In genomic region chr9:68366933-68367534, GRCh38 we compare ENCODE assay signal across 9 cellular contexts. TPM values are rescaled to one million over a fixed set of nuclear protein-coding genes. Genes with fewer than 3 reads are reported as not detected.
DNase-seq lines count a peak whose midpoint lies in the region; ATAC-seq, FAIRE-seq and TF ChIP-seq lines count a peak whose summit lies in the region.
"Not testable (repeated sequence)": the region's sequence is repeated elsewhere in the genome, so short reads cannot be mapped to it uniquely, and the experiment has no call there.
"Had no signal": no experiment of that assay in that cellular context is flagged by ENCODE, and none has a peak within 500 bp of the region (broad histone marks: within the 10 kb centered on the region; RNA-seq: fewer than 3 reads in every experiment).

No MANE protein-coding gene starts in this region.

- TF ChIP-seq EP300 in H1 (IDR thresholded peaks at IDR 0.05; ENCODE audit: borderline replicate concordance in 1 of 2, low read depth in 2 of 2, low read length in 2 of 2); ovary (IDR thresholded peaks at IDR 0.05): not testable (repeated sequence)

- not testable (repeated sequence) for H2BK12ac ChIP-seq in H1 (ENCODE audit: low read depth, low read length)

- TF ChIP-seq RAD21 in H1 (IDR thresholded peaks at IDR 0.05 in 1 of 2, conservative IDR thresholded peaks at IDR 0.05 in 1 of 2; ENCODE audit: low read depth in 2 of 2, low read length in 2 of 2), result not testable (repeated sequence)

- not testable (repeated sequence) for H3K27ac ChIP-seq in OCI-LY3 (ENCODE audit: low read length); H1 (ENCODE audit: low read depth, low read length); ovary; upper lobe of right lung

- peak overlapping the region; percentile 50 to 60 for H3K4me3 Mint-ChIP-seq in activated T-cell treated with anti-CD3 and anti-CD28 coated beads, Interleukin-2, amount 50 U/mL, for 72 hours

- not testable (repeated sequence) for H4K5ac ChIP-seq in H1 (ENCODE audit: insufficient read length, low read depth, low read length)

- not testable (repeated sequence) for H3K4me1 Mint-ChIP-seq in activated T-cell treated with anti-CD3 and anti-CD28 coated beads, Interleukin-2, amount 50 U/mL, for 72 hours (ENCODE audit: low read depth)

- not testable (repeated sequence) for H3K4ac ChIP-seq in H1 (replicated peaks; ENCODE audit: insufficient read length, low read depth, low read length)

- H3K36me3 ChIP-seq in OCI-LY3 (replicated peaks; ENCODE audit: low read depth, low read length); H1 (ENCODE audit: control insufficient read depth in 2 of 4, insufficient read depth in 4 of 4, low read length in 3 of 4); ovary; upper lobe of right lung: not testable (repeated sequence)

- CTCF ChIA-PET in H1 (lab: Charles Lee; ENCODE audit: partially characterized antibody), result not testable (repeated sequence)

- H3K56ac ChIP-seq in H1 (replicated peaks; ENCODE audit: insufficient read length, low read depth, low read length), result not testable (repeated sequence)

- not testable (repeated sequence) for H2BK20ac ChIP-seq in H1 (ENCODE audit: low read length)

- POLR2A ChIA-PET in H1 (lab: Charles Lee; ENCODE audit: partially characterized antibody), result not testable (repeated sequence)

- not testable (repeated sequence) for FAIRE-seq in D721Med (lab: Jason Lieb, UNC); H1 (lab: Jason Lieb, UNC)

- H3K9me3 ChIP-seq in OCI-LY3 (ENCODE audit: insufficient read depth, low read length); H1 (ENCODE audit: insufficient read depth in 2 of 2, low read depth in 1 of 2, low read length in 1 of 2); ovary; upper lobe of right lung: not testable (repeated sequence)

- 68% methylated on average over 8 of the region's 10 CpGs; no CpG with 5 or more reads in 1 of the 2 experiments for WGBS in H1 (ENCODE audit: extremely low coverage in 1 of 2, insufficient coverage in 1 of 2, insufficient read length in 1 of 2, insufficient replicate concordance in 2 of 2, low coverage in 1 of 2, low lambda C conversion rate in 2 of 2, missing lambda C conversion rate in 1 of 2), 2 experiments
- 35 to 39% (median 36%) methylated on average over 10 of the region's 10 CpGs for WGBS in ovary, 3 donors

- not testable (repeated sequence) for H2AK5ac ChIP-seq in H1 (ENCODE audit: low read depth, low read length)

- H3K23ac ChIP-seq in H1 (ENCODE audit: insufficient read length), result not testable (repeated sequence)

- H3K9me3 Mint-ChIP-seq in activated T-cell treated with anti-CD3 and anti-CD28 coated beads, Interleukin-2, amount 50 U/mL, for 72 hours, result not testable (repeated sequence)

- not testable (repeated sequence) for H3K27me3 Mint-ChIP-seq in activated T-cell treated with anti-CD3 and anti-CD28 coated beads, Interleukin-2, amount 50 U/mL, for 72 hours (ENCODE audit: low read depth)

- H3K4me1 ChIP-seq in OCI-LY3 (ENCODE audit: low read length); H1 (replicated peaks in 1 of 4; ENCODE audit: control insufficient read depth in 3 of 4, insufficient read depth in 4 of 4, low read length in 3 of 4); ovary (ENCODE audit: insufficient read depth); upper lobe of right lung: not testable (repeated sequence)

- H2BK120ac ChIP-seq in H1 (replicated peaks; ENCODE audit: low read depth, low read length), result not testable (repeated sequence)

- not testable (repeated sequence) for H3K9ac ChIP-seq in OCI-LY3 (ENCODE audit: low read length); H1 (replicated peaks in 1 of 4; ENCODE audit: extremely low read depth in 1 of 4, low read depth in 3 of 4, low read length in 3 of 4)

- ATAC-seq in GM21737 (IDR thresholded peaks at IDR 0.05; ENCODE audit: unreplicated experiment) (peak; percentile 60), left lobe of liver (peak; percentile 45), upper lobe of right lung (peak; percentile 67)
- peak; percentile 86 to 95 for ATAC-seq in activated T-cell treated with anti-CD3 and anti-CD28 coated beads, Interleukin-2, amount 50 U/mL, for 72 hours (replicated peaks in 1 of 2)

- not testable (repeated sequence) for H3K36me3 Mint-ChIP-seq in activated T-cell treated with anti-CD3 and anti-CD28 coated beads, Interleukin-2, amount 50 U/mL, for 72 hours (ENCODE audit: insufficient read depth in 2 of 2)

- not testable (repeated sequence) for H4K20me1 ChIP-seq in OCI-LY3 (ENCODE audit: insufficient read depth, low read length); H1 (replicated peaks in 1 of 2; ENCODE audit: control insufficient read depth in 1 of 2, insufficient read depth in 2 of 2, low read length in 2 of 2)

- not testable (repeated sequence) for H3K27ac Mint-ChIP-seq in activated T-cell treated with anti-CD3 and anti-CD28 coated beads, Interleukin-2, amount 50 U/mL, for 72 hours

- peak; percentile 6 for DNase-seq in D721Med (ENCODE audit: insufficient read length, low spot score)
- peak in 1 of 2 donors; percentile 1 for DNase-seq in activated T-cell treated with anti-CD3 and anti-CD28 coated beads, Interleukin-2, amount 50 U/mL, for 72 hours
- DNase-seq in H1 (ENCODE audit: low read depth in 1 of 2, low spot score in 2 of 2); left lobe of liver (ENCODE audit: low spot score); ovary; upper lobe of right lung: not testable (repeated sequence)

- H3K4me3 ChIP-seq in OCI-LY3 (ENCODE audit: low read length) (peak overlapping the region; percentile 44; the same call in 1 of the 2 replicates), ovary (peak overlapping the region; percentile 10)
- not testable (repeated sequence) for H3K4me3 ChIP-seq in H1 (ENCODE audit: extremely low read depth in 1 of 4, insufficient read depth in 2 of 4, low read depth in 3 of 4, low read length in 4 of 4); upper lobe of right lung

- H3K79me1 ChIP-seq in H1 (ENCODE audit: low read depth, low read length), result not testable (repeated sequence)

- not testable (repeated sequence) for H3K27me3 ChIP-seq in OCI-LY3 (ENCODE audit: low read depth, low read length); H1 (replicated peaks in 1 of 4; ENCODE audit: control insufficient read depth in 3 of 4, extremely low read depth in 1 of 4, insufficient read depth in 3 of 4, low read length in 3 of 4); ovary; upper lobe of right lung

- peak overlapping the region; percentile 58 for H3K4me2 ChIP-seq in OCI-LY3 (ENCODE audit: low read length)
- not testable (repeated sequence) for H3K4me2 ChIP-seq in H1 (ENCODE audit: insufficient read depth in 1 of 2, low read depth in 2 of 2, low read length in 2 of 2)

- not testable (repeated sequence) for H2BK5ac ChIP-seq in H1 (ENCODE audit: low read depth, low read length)

- H3K18ac ChIP-seq in H1 (ENCODE audit: extremely low read depth, low read length), result not testable (repeated sequence)

- H3K14ac ChIP-seq in H1 (ENCODE audit: insufficient read length), result not testable (repeated sequence)

- not testable (repeated sequence) for H4K91ac ChIP-seq in H1 (replicated peaks; ENCODE audit: insufficient read length, low read length)

- 0 out of 2 replicates have a peak overlapping the region, but pooled peaks have one; percentile 39 for H2AFZ ChIP-seq in OCI-LY3 (ENCODE audit: low read depth, low read length)
- not testable (repeated sequence) for H2AFZ ChIP-seq in H1 (ENCODE audit: low read length)

- not testable (repeated sequence) for H3K79me2 ChIP-seq in OCI-LY3 (ENCODE audit: low read length); H1 (ENCODE audit: control insufficient read depth in 1 of 2, insufficient read depth in 2 of 2, low read length in 2 of 2)

- TF ChIP-seq CTCF in D721Med (IDR thresholded peaks at IDR 0.05; ENCODE audit: insufficient read depth, missing control alignments); OCI-LY3 (IDR thresholded peaks at IDR 0.05; ENCODE audit: low read depth, low read length); H1 (IDR thresholded peaks at IDR 0.05; ENCODE audit: control extremely low read depth in 1 of 3, insufficient read depth in 1 of 3, low read depth in 1 of 3, low read length in 3 of 3); ovary (IDR thresholded peaks at IDR 0.05); upper lobe of right lung (IDR thresholded peaks at IDR 0.05): not testable (repeated sequence)

- not testable (repeated sequence) for TF ChIP-seq POLR2A in H1 (IDR thresholded peaks at IDR 0.05; ENCODE audit: control extremely low read depth in 1 of 2, low read depth in 2 of 2, low read length in 2 of 2); ovary (IDR thresholded peaks at IDR 0.05)

- H2BK15ac ChIP-seq in H1 (ENCODE audit: low read length), result not testable (repeated sequence)

- intact Hi-C loops in ovary (cut with DNase I); upper lobe of right lung (cut with DNase I): not testable (repeated sequence)

- H3K23me2 ChIP-seq in H1 (ENCODE audit: low read depth, low read length), result not testable (repeated sequence)

- not testable (repeated sequence) for H4K8ac ChIP-seq in H1 (ENCODE audit: extremely low read depth, insufficient read depth, low read length)

TF ChIP-seq in H1, 55 proteins besides CTCF, POLR2A, EP300 and RAD21:
- TF ChIP-seq MAFK (IDR thresholded peaks at IDR 0.05; ENCODE audit: low read depth, low read length), result peak; percentile 69

RNA-seq across cellular contexts. Expression of gene PGM5, which starts 10.6 kb away (rescaled TPM):
- total RNA-seq in activated T-cell treated with anti-CD3 and anti-CD28 coated beads, Interleukin-2, amount 50 U/mL, for 72 hours, result not detected
- not detected in 2 replicates for total RNA-seq in H1 (2021; fragmentation: NEBNext Ultra II Directional; extraction: Animal tissue kit (Norgen Biotek cat#: 25700))
- polyA plus RNA-seq in H1 (2011; rRNA removed) (0.06 TPM in 1 of 2 replicates, not detected in the other), ovary (100 to 1,000 TPM in 1 of 2 donors, 10 to 100 TPM in 1; 17.7 to 124 TPM)
- polyA plus RNA-seq in H1 (2011; cell fraction: cytosol; rRNA removed), result 0.04 TPM
- polyA plus RNA-seq in H1 (2011; cell fraction: nucleus; rRNA removed), result not detected
- not detected in 4 replicates for polyA plus RNA-seq in H1 (2012, experiment 1 of 2)
- not detected for polyA plus RNA-seq in H1 (2012, experiment 2 of 2)
- polyA plus RNA-seq in H1 (2013, experiment 1 of 2), result 0.04 TPM
- polyA plus RNA-seq in H1 (2013, experiment 2 of 2), result not detected
- 0.07 TPM in 1 of 2 replicates, not detected in the other for polyA minus RNA-seq in H1 (2011; rRNA and poly(A)+ RNA removed)
- not detected for polyA minus RNA-seq in H1 (2011; cell fraction: cytosol; rRNA and poly(A)+ RNA removed)
- not detected for polyA minus RNA-seq in H1 (2011; cell fraction: nucleus; rRNA and poly(A)+ RNA removed)
- total RNA-seq in left lobe of liver (2.9 TPM), ovary (10 to 100 TPM; 16.2 to 85.8 (median 28.5) TPM), upper lobe of right lung (25.0 TPM)
- total RNA-seq: LHCN-M2 had no signal
